Comparison of ENCODE assay signal across 8 cellular contexts in the genomic region with DNA sequence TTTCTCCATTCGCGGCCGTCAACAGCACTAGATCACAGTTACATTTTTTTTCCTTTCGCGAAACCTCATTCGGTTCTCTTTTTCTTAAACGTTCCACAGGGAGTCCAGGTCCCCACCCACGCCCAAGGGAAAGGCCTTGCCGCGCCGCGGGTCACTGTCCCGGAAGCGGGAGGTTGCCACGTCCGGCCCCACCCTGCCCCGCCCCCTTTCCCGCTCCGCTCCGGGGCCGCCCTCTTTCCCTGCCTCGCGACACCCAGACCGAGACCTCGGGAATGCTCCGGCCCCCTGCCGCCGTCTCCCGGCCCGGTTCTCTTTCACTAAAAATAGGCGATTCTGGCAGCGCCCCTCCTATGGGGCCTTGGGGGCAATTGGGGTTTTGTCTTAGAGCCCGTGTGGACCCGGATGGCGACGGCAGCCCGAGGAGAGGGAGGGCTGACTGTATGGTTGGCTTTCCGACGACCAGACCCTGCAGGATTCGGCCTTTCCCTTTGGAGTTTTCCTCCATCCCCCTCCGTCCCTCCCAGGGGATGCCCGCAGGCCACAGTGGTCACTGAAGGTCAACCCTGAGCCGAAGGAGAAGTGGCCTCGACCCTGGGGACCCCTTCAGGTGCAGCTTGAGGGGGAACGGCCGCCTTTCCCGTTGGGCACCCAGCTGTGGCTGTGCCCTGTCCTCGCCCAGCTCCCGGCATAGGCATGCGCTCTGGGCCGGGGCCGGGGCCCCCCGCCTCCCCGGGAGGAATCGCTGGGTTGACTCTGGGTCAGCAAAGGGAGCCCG. TPM values are rescaled to one million over a fixed set of nuclear protein-coding genes. Genes with fewer than 3 reads are reported as not detected.
DNase-seq lines count a peak whose midpoint lies in the region; ATAC-seq and TF ChIP-seq lines count a peak whose summit lies in the region.

No MANE protein-coding gene starts in this region.

- H4K20me1 ChIP-seq in BLaER1 (peaks cover 67% of the 10 kb centered on the region), Karpas-422 (ENCODE audit: insufficient read depth, low read depth, low read length) (peaks cover 18% of the 10 kb centered on the region)

- no peak for TF ChIP-seq CTCF in fibroblast of villous mesenchyme (IDR thresholded peaks at IDR 0.05; ENCODE audit: insufficient read depth, low read depth, low read length)
- no peak for TF ChIP-seq CTCF in neutrophil (IDR thresholded peaks at IDR 0.05)
- TF ChIP-seq CTCF in thoracic aorta (IDR thresholded peaks at IDR 0.05) = no peak

- ATAC-seq in GM21528 (IDR thresholded peaks at IDR 0.05; ENCODE audit: low FRiP score, unreplicated experiment) (peak; percentile 40), thoracic aorta (ENCODE audit: insufficient number of reproducible peaks, low FRiP score, low read depth) (peak; percentile 54)
- ATAC-seq in activated T-cell treated with anti-CD3 and anti-CD28 coated beads, Interleukin-2, amount 50 U/mL, for 72 hours (replicated peaks in 1 of 2) = peak; percentile 50 to 58

- H2AFZ ChIP-seq in Karpas-422 (ENCODE audit: low read length) = peak overlapping the region; percentile 78; the same call in 1 of the 2 replicates

- no peaks in the 10 kb centered on the region for H3K27me3 Mint-ChIP-seq in activated T-cell treated with anti-CD3 and anti-CD28 coated beads, Interleukin-2, amount 50 U/mL, for 72 hours (ENCODE audit: low read depth)

- H3K4me1 ChIP-seq in BLaER1 = peaks cover 72% of the 10 kb centered on the region
- H3K4me1 ChIP-seq in Karpas-422 (ENCODE audit: low read length) = peaks cover 67% of the 10 kb centered on the region
- peaks cover 59 to 70% of the 10 kb centered on the region in 2 experiments for H3K4me1 ChIP-seq in neutrophil (ENCODE audit: control insufficient read depth in 1 of 2, insufficient read depth in 1 of 2, low read depth in 1 of 2, low read length in 1 of 2)
- H3K4me1 ChIP-seq in thoracic aorta (ENCODE audit: control insufficient read depth in 1 of 2, low read depth in 2 of 2) = peaks cover 33 to 71% of the 10 kb centered on the region in 2 donors

- H3K9me2 ChIP-seq in Karpas-422 (replicated peaks; ENCODE audit: insufficient read depth, low read length) = no peaks in the 10 kb centered on the region

- peak overlapping the region; percentile 81 to 98 for H3K4me3 Mint-ChIP-seq in activated T-cell treated with anti-CD3 and anti-CD28 coated beads, Interleukin-2, amount 50 U/mL, for 72 hours

- H3K36me3 ChIP-seq in BLaER1 (peaks cover 38% of the 10 kb centered on the region), Karpas-422 (ENCODE audit: insufficient read depth, low read length) (peaks cover 20% of the 10 kb centered on the region), neutrophil (peaks cover 8% of the 10 kb centered on the region), thoracic aorta (peaks cover 4% of the 10 kb centered on the region)

- H3K27me3 ChIP-seq in BLaER1 = no peaks in the 10 kb centered on the region
- H3K27me3 ChIP-seq in Karpas-422 (ENCODE audit: low read length) = no peaks in the 10 kb centered on the region
- no peaks in the 10 kb centered on the region for H3K27me3 ChIP-seq in neutrophil
- H3K27me3 ChIP-seq in thoracic aorta (replicated peaks; ENCODE audit: insufficient read depth) = no peaks in the 10 kb centered on the region

- peak overlapping the region; percentile 98 for H3K27ac Mint-ChIP-seq in activated T-cell treated with anti-CD3 and anti-CD28 coated beads, Interleukin-2, amount 50 U/mL, for 72 hours

- H3K9ac ChIP-seq in BLaER1 (peak overlapping the region; percentile 100), Karpas-422 (ENCODE audit: low read length) (peak overlapping the region; percentile 93)

- H3K9me3 Mint-ChIP-seq in activated T-cell treated with anti-CD3 and anti-CD28 coated beads, Interleukin-2, amount 50 U/mL, for 72 hours = no peaks in the 10 kb centered on the region

- peak overlapping the region; percentile 97 for H3K27ac ChIP-seq in BLaER1
- H3K27ac ChIP-seq in Karpas-422 (ENCODE audit: low read length) = peak overlapping the region; percentile 94
- H3K27ac ChIP-seq in neutrophil = peak overlapping the region; percentile 86
- peak overlapping the region; percentile 96 to 99 for H3K27ac ChIP-seq in thoracic aorta

- H3K4me2 ChIP-seq in BLaER1 = peak overlapping the region; percentile 99
- peak overlapping the region; percentile 85 for H3K4me2 ChIP-seq in Karpas-422 (ENCODE audit: low read depth, low read length, poor library complexity, severe bottlenecking)

- DNase-seq in Karpas-422 = peak; percentile 93
- DNase-seq in activated T-cell treated with anti-CD3 and anti-CD28 coated beads, Interleukin-2, amount 50 U/mL, for 72 hours = peak; percentile 86 to 90
- peak; percentile 87 for DNase-seq in fibroblast of villous mesenchyme (ENCODE audit: low read depth)
- DNase-seq in thoracic aorta (ENCODE audit: low spot score) = peak; percentile 55
- DNase-seq in DMS153 treated with DMSO at 0.1 percent for 48 hours (lab: John Stamatoyannopoulos, UW; ENCODE audit: unreplicated experiment) = no peak

- H3K9me3 ChIP-seq in BLaER1 = no peaks in the 10 kb centered on the region
- no peaks in the 10 kb centered on the region for H3K9me3 ChIP-seq in Karpas-422 (ENCODE audit: low read length)
- H3K9me3 ChIP-seq in neutrophil = no peaks in the 10 kb centered on the region
- H3K9me3 ChIP-seq in thoracic aorta = no peaks in the 10 kb centered on the region

- peaks cover 67% of the 10 kb centered on the region for H3K4me1 Mint-ChIP-seq in activated T-cell treated with anti-CD3 and anti-CD28 coated beads, Interleukin-2, amount 50 U/mL, for 72 hours (ENCODE audit: low read depth)

- peaks cover 84% of the 10 kb centered on the region for H3K79me2 ChIP-seq in Karpas-422 (ENCODE audit: low read length)

- peaks cover 29 to 35% of the 10 kb centered on the region in 2 donors for H3K36me3 Mint-ChIP-seq in activated T-cell treated with anti-CD3 and anti-CD28 coated beads, Interleukin-2, amount 50 U/mL, for 72 hours (ENCODE audit: insufficient read depth in 2 of 2)

- H3K4me3 ChIP-seq in BLaER1 (peak overlapping the region; percentile 97), Karpas-422 (ENCODE audit: low read length) (peak overlapping the region; percentile 88), fibroblast of villous mesenchyme (ENCODE audit: low read depth, low read length) (peak overlapping the region; percentile 84), neutrophil (ENCODE audit: low read depth in 1 of 2, low read length in 1 of 2) (peak overlapping the region; percentile 90 to 91), thoracic aorta (peak overlapping the region; percentile 76)

RNA-seq across cellular contexts. Expression of a gene that starts 2.8 kb away (rescaled TPM):
- 7,026 and 7,196 TPM in 2 replicates for total RNA-seq in Karpas-422 (2014; rRNA removed; shearing (Covaris generic); ENCODE audit: low replicate concordance)
- total RNA-seq in activated T-cell treated with anti-CD3 and anti-CD28 coated beads, Interleukin-2, amount 50 U/mL, for 72 hours = 1,000 to 10,000 TPM; 3,606 to 3,662 TPM
- 3,386 and 3,800 TPM in 2 replicates for total RNA-seq in fibroblast of villous mesenchyme
- total RNA-seq in thoracic aorta = 1,000 to 10,000 TPM; 1,534 to 1,629 TPM

RNA-seq across cellular contexts. Expression of a gene that starts 14.5 kb away (rescaled TPM):
- total RNA-seq in Karpas-422 (2014; rRNA removed; shearing (Covaris generic); ENCODE audit: low replicate concordance) = 18.7 and 21.8 TPM in 2 replicates
- 10 to 100 TPM; 19.2 to 22.7 TPM for total RNA-seq in activated T-cell treated with anti-CD3 and anti-CD28 coated beads, Interleukin-2, amount 50 U/mL, for 72 hours
- total RNA-seq in fibroblast of villous mesenchyme (5.2 and 7.8 TPM in 2 replicates), thoracic aorta (10 to 100 TPM; 13.1 to 15.9 TPM)

RNA-seq across cellular contexts. Expression of a gene that starts 23.4 kb away (rescaled TPM):
- total RNA-seq in Karpas-422 (2014; rRNA removed; shearing (Covaris generic); ENCODE audit: low replicate concordance) = 23.6 and 46.2 TPM in 2 replicates
- total RNA-seq in activated T-cell treated with anti-CD3 and anti-CD28 coated beads, Interleukin-2, amount 50 U/mL, for 72 hours = 10 to 100 TPM; 42.1 to 52.1 TPM
- total RNA-seq in fibroblast of villous mesenchyme = 9.9 and 12.2 TPM in 2 replicates
- 10 to 100 TPM; 12.2 to 12.4 TPM for total RNA-seq in thoracic aorta

RNA-seq across cellular contexts. Expression of a gene that starts 41.5 kb away (rescaled TPM):
- total RNA-seq in Karpas-422 (2014; rRNA removed; shearing (Covaris generic); ENCODE audit: low replicate concordance) = 2.0 TPM in 1 of 2 replicates, not detected in the other
- total RNA-seq in activated T-cell treated with anti-CD3 and anti-CD28 coated beads, Interleukin-2, amount 50 U/mL, for 72 hours = 1 to 10 TPM; 2.4 to 2.9 TPM
- 2.2 and 2.3 TPM in 2 replicates for total RNA-seq in fibroblast of villous mesenchyme
- total RNA-seq in thoracic aorta = 10 to 100 TPM; 11.4 to 14.7 TPM
